2 cellular contexts compared by ENCODE assay signal in the genomic region with DNA sequence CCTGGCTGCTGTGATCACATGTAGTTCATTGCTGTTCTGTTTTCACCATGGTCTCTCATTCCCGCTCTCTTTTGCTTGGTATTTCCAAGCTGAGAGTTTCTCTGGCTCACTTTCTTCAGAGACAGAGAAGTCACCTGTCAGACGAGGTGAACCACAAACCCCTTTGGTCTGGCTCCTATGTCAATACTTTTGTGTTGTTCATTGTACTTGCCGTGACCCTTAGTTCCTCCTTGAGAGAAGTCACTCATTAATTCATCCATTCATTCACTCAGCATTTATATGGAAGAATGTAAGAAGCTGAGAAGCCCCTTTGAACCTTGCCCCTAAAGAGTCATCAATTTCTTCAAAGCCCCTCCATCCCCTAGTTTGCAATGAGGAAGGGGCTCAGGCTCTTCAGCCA.
TF ChIP-seq lines count a peak whose summit lies in the region.

No MANE protein-coding gene starts in this region.

TF ChIP-seq in GM12878, 131 proteins besides CTCF, POLR2A, EP300 and RAD21:
- TF ChIP-seq ZNF24 (IDR thresholded peaks at IDR 0.05): peak; percentile 80; the same call in 1 of the 2 replicates
- TF ChIP-seq ESRRA (IDR thresholded peaks at IDR 0.05; ENCODE audit: low read length): no peak
- TF ChIP-seq KAT2A (conservative IDR thresholded peaks at IDR 0.05; ENCODE audit: control insufficient read depth, low read depth, low read length): no peak
- no peak for TF ChIP-seq EED (IDR thresholded peaks at IDR 0.05; ENCODE audit: low read depth)
- TF ChIP-seq, protein P1, sequence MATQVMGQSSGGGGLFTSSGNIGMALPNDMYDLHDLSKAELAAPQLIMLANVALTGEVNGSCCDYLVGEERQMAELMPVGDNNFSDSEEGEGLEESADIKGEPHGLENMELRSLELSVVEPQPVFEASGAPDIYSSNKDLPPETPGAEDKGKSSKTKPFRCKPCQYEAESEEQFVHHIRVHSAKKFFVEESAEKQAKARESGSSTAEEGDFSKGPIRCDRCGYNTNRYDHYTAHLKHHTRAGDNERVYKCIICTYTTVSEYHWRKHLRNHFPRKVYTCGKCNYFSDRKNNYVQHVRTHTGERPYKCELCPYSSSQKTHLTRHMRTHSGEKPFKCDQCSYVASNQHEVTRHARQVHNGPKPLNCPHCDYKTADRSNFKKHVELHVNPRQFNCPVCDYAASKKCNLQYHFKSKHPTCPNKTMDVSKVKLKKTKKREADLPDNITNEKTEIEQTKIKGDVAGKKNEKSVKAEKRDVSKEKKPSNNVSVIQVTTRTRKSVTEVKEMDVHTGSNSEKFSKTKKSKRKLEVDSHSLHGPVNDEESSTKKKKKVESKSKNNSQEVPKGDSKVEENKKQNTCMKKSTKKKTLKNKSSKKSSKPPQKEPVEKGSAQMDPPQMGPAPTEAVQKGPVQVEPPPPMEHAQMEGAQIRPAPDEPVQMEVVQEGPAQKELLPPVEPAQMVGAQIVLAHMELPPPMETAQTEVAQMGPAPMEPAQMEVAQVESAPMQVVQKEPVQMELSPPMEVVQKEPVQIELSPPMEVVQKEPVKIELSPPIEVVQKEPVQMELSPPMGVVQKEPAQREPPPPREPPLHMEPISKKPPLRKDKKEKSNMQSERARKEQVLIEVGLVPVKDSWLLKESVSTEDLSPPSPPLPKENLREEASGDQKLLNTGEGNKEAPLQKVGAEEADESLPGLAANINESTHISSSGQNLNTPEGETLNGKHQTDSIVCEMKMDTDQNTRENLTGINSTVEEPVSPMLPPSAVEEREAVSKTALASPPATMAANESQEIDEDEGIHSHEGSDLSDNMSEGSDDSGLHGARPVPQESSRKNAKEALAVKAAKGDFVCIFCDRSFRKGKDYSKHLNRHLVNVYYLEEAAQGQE (IDR thresholded peaks at IDR 0.05; ENCODE audit: low read depth, low read length): no peak
- TF ChIP-seq EZH2 (IDR thresholded peaks at IDR 0.05; ENCODE audit: borderline replicate concordance, control insufficient read depth, low read depth, low read length): no peak

TF ChIP-seq in H1, 55 proteins besides CTCF, POLR2A, EP300 and RAD21:
- TF ChIP-seq, protein P2, sequence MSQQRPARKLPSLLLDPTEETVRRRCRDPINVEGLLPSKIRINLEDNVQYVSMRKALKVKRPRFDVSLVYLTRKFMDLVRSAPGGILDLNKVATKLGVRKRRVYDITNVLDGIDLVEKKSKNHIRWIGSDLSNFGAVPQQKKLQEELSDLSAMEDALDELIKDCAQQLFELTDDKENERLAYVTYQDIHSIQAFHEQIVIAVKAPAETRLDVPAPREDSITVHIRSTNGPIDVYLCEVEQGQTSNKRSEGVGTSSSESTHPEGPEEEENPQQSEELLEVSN (IDR thresholded peaks at IDR 0.05): 0 out of 2 replicates have a peak, but pooled peaks have one; percentile 15
- TF ChIP-seq CHD2 (IDR thresholded peaks at IDR 0.05; ENCODE audit: low read length): no peak
